Comparison of ENCODE assay signal across 10 cellular contexts in the genomic region with DNA sequence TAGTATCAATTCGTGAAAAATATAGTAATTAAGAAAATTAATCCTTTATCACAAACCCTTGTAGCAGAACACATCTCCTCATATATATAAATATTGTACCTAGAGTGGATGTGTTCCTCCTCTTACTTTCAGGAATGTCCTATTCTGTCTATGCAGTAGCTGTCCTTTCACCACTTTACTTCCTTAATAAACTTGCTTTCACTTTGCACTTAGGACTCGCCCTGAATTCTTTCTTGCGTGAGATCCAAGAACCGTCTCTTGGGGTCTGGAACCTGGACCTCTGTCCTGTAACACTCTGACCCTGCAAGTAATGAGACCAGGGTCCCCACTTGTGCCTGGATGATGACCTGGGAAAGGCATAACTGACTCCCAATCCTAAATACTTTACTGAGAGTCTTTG.
DNase-seq lines count a peak whose midpoint lies in the region; ATAC-seq, FAIRE-seq and TF ChIP-seq lines count a peak whose summit lies in the region.
"Had no signal": no experiment of that assay in that cellular context is flagged by ENCODE, and none has a peak within 500 bp of the region (broad histone marks: within the 10 kb centered on the region; RNA-seq: fewer than 3 reads in every experiment).

No MANE protein-coding gene starts in this region.

- peaks cover 0 to 21% (median 10%) of the 10 kb centered on the region in 4 donors for H3K4me1 ChIP-seq in liver (ENCODE audit: control insufficient read depth in 4 of 4, insufficient read depth in 4 of 4, low read length in 3 of 4)
- peaks cover 11% of the 10 kb centered on the region; the same call in 1 of the 2 replicates for H3K4me1 ChIP-seq in HepG2 (ENCODE audit: insufficient read depth, low read length)
- no peaks in the 10 kb centered on the region for H3K4me1 ChIP-seq in fibroblast of lung (ENCODE audit: control insufficient read depth, extremely low read depth, insufficient read depth, low read length)
- no peaks in the 10 kb centered on the region for H3K4me1 ChIP-seq in naive thymus-derived CD4-positive, alpha-beta T cell (ENCODE audit: control insufficient read depth in 2 of 2, insufficient read depth in 2 of 2, low read length in 2 of 2)
- no peaks in the 10 kb centered on the region for H3K4me1 ChIP-seq in SJCRH30

- H3K36me3 Mint-ChIP-seq in naive thymus-derived CD4-positive, alpha-beta T cell, result peaks cover 0 to 11% (median 4%) of the 10 kb centered on the region in 5 donors

- TF ChIP-seq RAD21 in liver (IDR thresholded peaks at IDR 0.05) (no peak), HepG2 (CRISPR knock-in tag; IDR thresholded peaks at IDR 0.05) (no peak)

- no peak for TF ChIP-seq CTCF in liver (IDR thresholded peaks at IDR 0.05; ENCODE audit: low read depth, low read length, missing input control)
- TF ChIP-seq CTCF in HepG2 (CRISPR knock-in tag; IDR thresholded peaks at IDR 0.05), result no peak
- TF ChIP-seq CTCF in fibroblast of lung (conservative IDR thresholded peaks at IDR 0.05 in 1 of 2, IDR thresholded peaks at IDR 0.05 in 1 of 2; ENCODE audit: low read depth in 1 of 2, low read length in 2 of 2), result no peak

- H3K4me3 Mint-ChIP-seq in naive thymus-derived CD4-positive, alpha-beta T cell, result peak overlapping the region; percentile 20 to 73 (median 40)

- BruUV-seq in HepG2 (replicated peaks; lab: Mats Ljungman, UMichigan), result no TSS peak

- peak overlapping the region in 1 of 9 donors; percentile 31 for H3K27ac Mint-ChIP-seq in naive thymus-derived CD4-positive, alpha-beta T cell

- H3K36me3 ChIP-seq in liver (ENCODE audit: control insufficient read depth in 4 of 4, insufficient read depth in 3 of 4, low read depth in 1 of 4, low read length in 3 of 4) (no peaks in the 10 kb centered on the region), HepG2 (replicated peaks in 1 of 2; ENCODE audit: control insufficient read depth in 1 of 2, insufficient read depth in 2 of 2, low read length in 2 of 2) (no peaks in the 10 kb centered on the region), fibroblast of lung (ENCODE audit: control insufficient read depth, insufficient read depth, low read length) (no peaks in the 10 kb centered on the region), SJCRH30 (no peaks in the 10 kb centered on the region)
- no peaks in the 10 kb centered on the region for H3K36me3 ChIP-seq in naive thymus-derived CD4-positive, alpha-beta T cell (ENCODE audit: control insufficient read depth in 2 of 3, insufficient read depth in 3 of 3, low read length in 3 of 3)

- H3K4me3 ChIP-seq in liver (ENCODE audit: low read depth in 1 of 3, low read length in 3 of 3) (peak overlapping the region; percentile 18 to 34 (median 22)), HepG2 (replicated peaks in 1 of 3; ENCODE audit: insufficient read depth in 1 of 3, low read depth in 2 of 3, low read length in 3 of 3) (no peak overlapping the region), fibroblast of lung (replicated peaks in 1 of 4; ENCODE audit: control extremely low read depth in 1 of 4, insufficient read depth in 1 of 4, low read depth in 3 of 4, low read length in 4 of 4) (peak overlapping the region in 3 of 4 experiments; percentile 2 to 36 (median 8)), SJCRH30 (no peak overlapping the region)
- no peak overlapping the region for H3K4me3 ChIP-seq in naive thymus-derived CD4-positive, alpha-beta T cell (ENCODE audit: low read length)

- H3K27me3 Mint-ChIP-seq in naive thymus-derived CD4-positive, alpha-beta T cell, result no peaks in the 10 kb centered on the region

- FAIRE-seq in HepG2 (lab: Jason Lieb, UNC), result no peak
- FAIRE-seq: GM18507 had no signal

- POLR2A ChIA-PET in HepG2 (lab: Yijun Ruan, JAX), result no interaction called here
- POLR2A ChIA-PET in naive thymus-derived CD4-positive, alpha-beta T cell (lab: Charles Lee), result no interaction called here

- intact Hi-C loops in HepG2 (cut with micrococcal nuclease; ENCODE audit: unreplicated experiment), result no loop called here
- intact Hi-C loops in naive thymus-derived CD4-positive, alpha-beta T cell (cut with micrococcal nuclease), result no loop called here

- no peak for DNase-seq in HepG2 (ENCODE audit: low spot score)
- DNase-seq in fibroblast of lung (ENCODE audit: low read depth in 2 of 2), result no peak
- DNase-seq in naive thymus-derived CD4-positive, alpha-beta T cell, result no peak
- no peak for DNase-seq in T-helper 9 cell
- no peak for DNase-seq in SJCRH30
- no peak for DNase-seq in middle frontal gyrus (ENCODE audit: extremely low spot score, low spot score)
- DNase-seq: NCI-H1436 had no signal

- peaks cover 0 to 4% (median 0%) of the 10 kb centered on the region in 11 donors for H3K9me3 Mint-ChIP-seq in naive thymus-derived CD4-positive, alpha-beta T cell

- H3K27me3 ChIP-seq in liver (ENCODE audit: control insufficient read depth in 4 of 4, insufficient read depth in 4 of 4, low read length in 3 of 4) (no peaks in the 10 kb centered on the region), HepG2 (ENCODE audit: control insufficient read depth in 1 of 2, insufficient read depth in 2 of 2, low read length in 2 of 2) (no peaks in the 10 kb centered on the region), fibroblast of lung (ENCODE audit: control insufficient read depth, insufficient read depth, low read length) (no peaks in the 10 kb centered on the region), SJCRH30 (no peaks in the 10 kb centered on the region)
- H3K27me3 ChIP-seq in naive thymus-derived CD4-positive, alpha-beta T cell (ENCODE audit: control insufficient read depth in 2 of 2, insufficient read depth in 2 of 2, low read length in 2 of 2), result no peaks in the 10 kb centered on the region

- ATAC-seq in HepG2 (no peak), GM21737 (IDR thresholded peaks at IDR 0.05; ENCODE audit: unreplicated experiment) (no peak)
- no peak for ATAC-seq in naive thymus-derived CD4-positive, alpha-beta T cell

- H2AFZ ChIP-seq in HepG2 (ENCODE audit: low read length), result no peak overlapping the region
- no peak overlapping the region for H2AFZ ChIP-seq in fibroblast of lung (ENCODE audit: low read length)

- H3K9me3 ChIP-seq in liver (ENCODE audit: control insufficient read depth in 4 of 4, low read length in 3 of 4) (no peaks in the 10 kb centered on the region), HepG2 (ENCODE audit: low read length) (0 out of 2 replicates have a peak, but pooled peaks cover 4% of the 10 kb centered on the region), fibroblast of lung (ENCODE audit: control insufficient read depth, insufficient read depth, low read depth, low read length) (no peaks in the 10 kb centered on the region), SJCRH30 (replicated peaks) (no peaks in the 10 kb centered on the region)
- no peaks in the 10 kb centered on the region for H3K9me3 ChIP-seq in naive thymus-derived CD4-positive, alpha-beta T cell (ENCODE audit: control insufficient read depth in 2 of 3, low read length in 3 of 3)

- TF ChIP-seq EP300 in HepG2 (IDR thresholded peaks at IDR 0.05; ENCODE audit: low read depth in 2 of 2, low read length in 2 of 2), result no peak
- TF ChIP-seq EP300 in HepG2 (CRISPR knock-in tag; IDR thresholded peaks at IDR 0.05; ENCODE audit: borderline replicate concordance), result no peak

- peaks cover 32 to 74% (median 59%) of the 10 kb centered on the region in 7 donors for H3K4me1 Mint-ChIP-seq in naive thymus-derived CD4-positive, alpha-beta T cell

- H3K27ac ChIP-seq in liver (ENCODE audit: low read depth in 1 of 2, low read length in 2 of 2) (peak overlapping the region in 1 of 2 donors; percentile 23), HepG2 (ENCODE audit: extremely low read length, insufficient read depth, low read length) (no peak overlapping the region), fibroblast of lung (ENCODE audit: insufficient read depth, low read length) (no peak overlapping the region), SJCRH30 (no peak overlapping the region)
- no peak overlapping the region for H3K27ac ChIP-seq in naive thymus-derived CD4-positive, alpha-beta T cell (ENCODE audit: low read depth, low read length)

- no peaks in the 10 kb centered on the region for H4K20me1 ChIP-seq in HepG2 (ENCODE audit: insufficient read depth, low read length)
- H4K20me1 ChIP-seq in fibroblast of lung (ENCODE audit: control insufficient read depth, extremely low read depth, insufficient read depth, low read length), result no peaks in the 10 kb centered on the region

- no peak for TF ChIP-seq POLR2A in HepG2 (IDR thresholded peaks at IDR 0.05; ENCODE audit: insufficient read depth in 1 of 2, low read depth in 2 of 2, low read length in 2 of 2)

- no peak overlapping the region for H3K9ac ChIP-seq in liver (ENCODE audit: low read depth in 1 of 2, low read length in 2 of 2)
- H3K9ac ChIP-seq in HepG2 (ENCODE audit: insufficient read depth, low read depth, low read length), result no peak overlapping the region
- H3K9ac ChIP-seq in fibroblast of lung (ENCODE audit: insufficient read depth, low read length), result no peak overlapping the region

- in situ Hi-C loops in HepG2 (cut with HindIII; ENCODE audit: extremely low pct_ligation_motif_present, low pct_unique_long_range_greater_than_20kb), result no loop called here

- 19% methylated on average over 4 of the region's 4 CpGs for WGBS in liver
- 88% methylated on average over 4 of the region's 4 CpGs for WGBS in HepG2 (ENCODE audit: low lambda C conversion rate)

- CTCF ChIA-PET in HepG2 (lab: Yijun Ruan, JAX; ENCODE audit: low intra/inter-chr PET ratio, low total read pairs), result no interaction called here
- CTCF ChIA-PET in naive thymus-derived CD4-positive, alpha-beta T cell (lab: Charles Lee), result interaction anchor here (0.6 kb wide), 1 partner anchor 730 kb away, joined by 4 read pairs; no protein-coding TSS in a partner anchor

- H3K79me2 ChIP-seq in HepG2 (ENCODE audit: insufficient read depth, low read length) (no peaks in the 10 kb centered on the region), fibroblast of lung (ENCODE audit: control insufficient read depth, insufficient read depth, low read length) (no peaks in the 10 kb centered on the region)

- H3K4me2 ChIP-seq in HepG2 (ENCODE audit: low read depth, low read length), result no peak overlapping the region
- H3K4me2 ChIP-seq in fibroblast of lung (ENCODE audit: extremely low read depth, insufficient read depth, low read length), result peak overlapping the region; percentile 96

TF ChIP-seq in liver, 16 proteins besides CTCF, POLR2A, EP300 and RAD21:
- TF ChIP-seq JUND (IDR thresholded peaks at IDR 0.05) (no peak), HNF4A (conservative IDR thresholded peaks at IDR 0.05) (peak; percentile 13 to 21)

TF ChIP-seq in HepG2, 621 proteins besides CTCF, POLR2A, EP300 and RAD21 (continues in another document):
- TF ChIP-seq, protein P1, sequence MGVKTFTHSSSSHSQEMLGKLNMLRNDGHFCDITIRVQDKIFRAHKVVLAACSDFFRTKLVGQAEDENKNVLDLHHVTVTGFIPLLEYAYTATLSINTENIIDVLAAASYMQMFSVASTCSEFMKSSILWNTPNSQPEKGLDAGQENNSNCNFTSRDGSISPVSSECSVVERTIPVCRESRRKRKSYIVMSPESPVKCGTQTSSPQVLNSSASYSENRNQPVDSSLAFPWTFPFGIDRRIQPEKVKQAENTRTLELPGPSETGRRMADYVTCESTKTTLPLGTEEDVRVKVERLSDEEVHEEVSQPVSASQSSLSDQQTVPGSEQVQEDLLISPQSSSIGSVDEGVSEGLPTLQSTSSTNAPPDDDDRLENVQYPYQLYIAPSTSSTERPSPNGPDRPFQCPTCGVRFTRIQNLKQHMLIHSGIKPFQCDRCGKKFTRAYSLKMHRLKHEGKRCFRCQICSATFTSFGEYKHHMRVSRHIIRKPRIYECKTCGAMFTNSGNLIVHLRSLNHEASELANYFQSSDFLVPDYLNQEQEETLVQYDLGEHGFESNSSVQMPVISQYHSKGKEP (CRISPR knock-in tag; IDR thresholded peaks at IDR 0.05), result no peak

Comparison
In these comparisons a context has a peak if more than half of its experiments do, and no peak if none do; other contexts are left out.
1. H3K4me3 ChIP-seq: peak in liver (3 of 3) and fibroblast of lung (3 of 4); none in HepG2 (0 of 3), naive thymus-derived CD4-positive, alpha-beta T cell (single experiment) and SJCRH30 (single experiment).